ENCODE assay signal across 1 cellular context in genomic region chr14:22978487-22978837, GRCh38.
TF ChIP-seq lines count a peak whose summit lies in the region.

No MANE protein-coding gene starts in this region.

TF ChIP-seq in HepG2, 621 proteins besides CTCF, POLR2A, EP300 and RAD21 (continues in another document):
- TF ChIP-seq CREB1 (IDR thresholded peaks at IDR 0.05) (no peak), CREB1 (CRISPR knock-in tag; IDR thresholded peaks at IDR 0.05) (no peak), SIX4 (CRISPR knock-in tag; IDR thresholded peaks at IDR 0.05) (0 out of 2 replicates have a peak, but pooled peaks have one; percentile 8), DNMT3B (CRISPR knock-in tag; conservative IDR thresholded peaks at IDR 0.05) (peak; percentile 18; the same call in 1 of the 2 replicates), HNF1A (IDR thresholded peaks at IDR 0.05; ENCODE audit: low read depth) (no peak), HNF1A (CRISPR knock-in tag; IDR thresholded peaks at IDR 0.05; ENCODE audit: borderline replicate concordance) (0 out of 2 replicates have a peak, but pooled peaks have one; percentile 2), RBFOX2 (IDR thresholded peaks at IDR 0.05; ENCODE audit: low read depth, low read length) (peak; percentile 21; the same call in 1 of the 2 replicates), SRSF1 (optimal IDR thresholded peaks at IDR 0.05; ENCODE audit: low read depth, low read length) (no peak), MXD4 (CRISPR knock-in tag; IDR thresholded peaks at IDR 0.05) (0 out of 2 replicates have a peak, but pooled peaks have one; percentile 2), ZNF547 (CRISPR knock-in tag; IDR thresholded peaks at IDR 0.05) (peak; percentile 6; the same call in 1 of the 2 replicates), ZNF543 (CRISPR knock-in tag; IDR thresholded peaks at IDR 0.05) (no peak; the same call in 1 of the 2 replicates), ZBTB21 (CRISPR knock-in tag; IDR thresholded peaks at IDR 0.05) (0 out of 2 replicates have a peak, but pooled peaks have one; percentile 17), ZSCAN12 (CRISPR knock-in tag; IDR thresholded peaks at IDR 0.05) (no peak), PAF1 (CRISPR knock-in tag; IDR thresholded peaks at IDR 0.05) (0 out of 2 replicates have a peak, but pooled peaks have one; percentile 23), ZNF546 (CRISPR knock-in tag; conservative IDR thresholded peaks at IDR 0.05) (peak; percentile 2; the same call in 1 of the 2 replicates), FOXA3 (CRISPR knock-in tag; IDR thresholded peaks at IDR 0.05) (peak; percentile 44; the same call in 1 of the 2 replicates), GTF3A (CRISPR knock-in tag; conservative IDR thresholded peaks at IDR 0.05) (0 out of 2 replicates have a peak, but pooled peaks have one; percentile 8), ZNF160 (CRISPR knock-in tag; IDR thresholded peaks at IDR 0.05) (no peak), TAF1 (CRISPR knock-in tag; IDR thresholded peaks at IDR 0.05) (no peak), FOSL2 (CRISPR knock-in tag; IDR thresholded peaks at IDR 0.05) (0 out of 2 replicates have a peak, but pooled peaks have one; percentile 2), ZNF512B (CRISPR knock-in tag; IDR thresholded peaks at IDR 0.05; ENCODE audit: borderline replicate concordance) (no peak), HMGXB4 (CRISPR knock-in tag; IDR thresholded peaks at IDR 0.05; ENCODE audit: borderline replicate concordance in 1 of 2, low read depth in 1 of 2) (peak in 1 of 2 experiments; percentile 12; a peak in 1 of 4 replicates), SSRP1 (CRISPR knock-in tag; IDR thresholded peaks at IDR 0.05) (0 out of 2 replicates have a peak, but pooled peaks have one; percentile 18), ZNF446 (CRISPR knock-in tag; IDR thresholded peaks at IDR 0.05) (no peak), RFXANK (CRISPR knock-in tag; IDR thresholded peaks at IDR 0.05) (no peak)
- TF ChIP-seq, protein P1, sequence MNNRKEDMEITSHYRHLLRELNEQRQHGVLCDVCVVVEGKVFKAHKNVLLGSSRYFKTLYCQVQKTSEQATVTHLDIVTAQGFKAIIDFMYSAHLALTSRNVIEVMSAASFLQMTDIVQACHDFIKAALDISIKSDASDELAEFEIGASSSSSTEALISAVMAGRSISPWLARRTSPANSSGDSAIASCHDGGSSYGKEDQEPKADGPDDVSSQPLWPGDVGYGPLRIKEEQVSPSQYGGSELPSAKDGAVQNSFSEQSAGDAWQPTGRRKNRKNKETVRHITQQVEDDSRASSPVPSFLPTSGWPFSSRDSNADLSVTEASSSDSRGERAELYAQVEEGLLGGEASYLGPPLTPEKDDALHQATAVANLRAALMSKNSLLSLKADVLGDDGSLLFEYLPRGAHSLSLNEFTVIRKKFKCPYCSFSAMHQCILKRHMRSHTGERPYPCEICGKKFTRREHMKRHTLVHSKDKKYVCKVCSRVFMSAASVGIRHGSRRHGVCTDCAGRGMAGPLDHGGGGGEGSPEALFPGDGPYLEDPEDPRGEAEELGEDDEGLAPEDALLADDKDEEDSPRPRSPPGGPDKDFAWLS (CRISPR knock-in tag; IDR thresholded peaks at IDR 0.05; ENCODE audit: borderline replicate concordance) = 0 out of 2 replicates have a peak, but pooled peaks have one; percentile 0
- TF ChIP-seq, protein P2, sequence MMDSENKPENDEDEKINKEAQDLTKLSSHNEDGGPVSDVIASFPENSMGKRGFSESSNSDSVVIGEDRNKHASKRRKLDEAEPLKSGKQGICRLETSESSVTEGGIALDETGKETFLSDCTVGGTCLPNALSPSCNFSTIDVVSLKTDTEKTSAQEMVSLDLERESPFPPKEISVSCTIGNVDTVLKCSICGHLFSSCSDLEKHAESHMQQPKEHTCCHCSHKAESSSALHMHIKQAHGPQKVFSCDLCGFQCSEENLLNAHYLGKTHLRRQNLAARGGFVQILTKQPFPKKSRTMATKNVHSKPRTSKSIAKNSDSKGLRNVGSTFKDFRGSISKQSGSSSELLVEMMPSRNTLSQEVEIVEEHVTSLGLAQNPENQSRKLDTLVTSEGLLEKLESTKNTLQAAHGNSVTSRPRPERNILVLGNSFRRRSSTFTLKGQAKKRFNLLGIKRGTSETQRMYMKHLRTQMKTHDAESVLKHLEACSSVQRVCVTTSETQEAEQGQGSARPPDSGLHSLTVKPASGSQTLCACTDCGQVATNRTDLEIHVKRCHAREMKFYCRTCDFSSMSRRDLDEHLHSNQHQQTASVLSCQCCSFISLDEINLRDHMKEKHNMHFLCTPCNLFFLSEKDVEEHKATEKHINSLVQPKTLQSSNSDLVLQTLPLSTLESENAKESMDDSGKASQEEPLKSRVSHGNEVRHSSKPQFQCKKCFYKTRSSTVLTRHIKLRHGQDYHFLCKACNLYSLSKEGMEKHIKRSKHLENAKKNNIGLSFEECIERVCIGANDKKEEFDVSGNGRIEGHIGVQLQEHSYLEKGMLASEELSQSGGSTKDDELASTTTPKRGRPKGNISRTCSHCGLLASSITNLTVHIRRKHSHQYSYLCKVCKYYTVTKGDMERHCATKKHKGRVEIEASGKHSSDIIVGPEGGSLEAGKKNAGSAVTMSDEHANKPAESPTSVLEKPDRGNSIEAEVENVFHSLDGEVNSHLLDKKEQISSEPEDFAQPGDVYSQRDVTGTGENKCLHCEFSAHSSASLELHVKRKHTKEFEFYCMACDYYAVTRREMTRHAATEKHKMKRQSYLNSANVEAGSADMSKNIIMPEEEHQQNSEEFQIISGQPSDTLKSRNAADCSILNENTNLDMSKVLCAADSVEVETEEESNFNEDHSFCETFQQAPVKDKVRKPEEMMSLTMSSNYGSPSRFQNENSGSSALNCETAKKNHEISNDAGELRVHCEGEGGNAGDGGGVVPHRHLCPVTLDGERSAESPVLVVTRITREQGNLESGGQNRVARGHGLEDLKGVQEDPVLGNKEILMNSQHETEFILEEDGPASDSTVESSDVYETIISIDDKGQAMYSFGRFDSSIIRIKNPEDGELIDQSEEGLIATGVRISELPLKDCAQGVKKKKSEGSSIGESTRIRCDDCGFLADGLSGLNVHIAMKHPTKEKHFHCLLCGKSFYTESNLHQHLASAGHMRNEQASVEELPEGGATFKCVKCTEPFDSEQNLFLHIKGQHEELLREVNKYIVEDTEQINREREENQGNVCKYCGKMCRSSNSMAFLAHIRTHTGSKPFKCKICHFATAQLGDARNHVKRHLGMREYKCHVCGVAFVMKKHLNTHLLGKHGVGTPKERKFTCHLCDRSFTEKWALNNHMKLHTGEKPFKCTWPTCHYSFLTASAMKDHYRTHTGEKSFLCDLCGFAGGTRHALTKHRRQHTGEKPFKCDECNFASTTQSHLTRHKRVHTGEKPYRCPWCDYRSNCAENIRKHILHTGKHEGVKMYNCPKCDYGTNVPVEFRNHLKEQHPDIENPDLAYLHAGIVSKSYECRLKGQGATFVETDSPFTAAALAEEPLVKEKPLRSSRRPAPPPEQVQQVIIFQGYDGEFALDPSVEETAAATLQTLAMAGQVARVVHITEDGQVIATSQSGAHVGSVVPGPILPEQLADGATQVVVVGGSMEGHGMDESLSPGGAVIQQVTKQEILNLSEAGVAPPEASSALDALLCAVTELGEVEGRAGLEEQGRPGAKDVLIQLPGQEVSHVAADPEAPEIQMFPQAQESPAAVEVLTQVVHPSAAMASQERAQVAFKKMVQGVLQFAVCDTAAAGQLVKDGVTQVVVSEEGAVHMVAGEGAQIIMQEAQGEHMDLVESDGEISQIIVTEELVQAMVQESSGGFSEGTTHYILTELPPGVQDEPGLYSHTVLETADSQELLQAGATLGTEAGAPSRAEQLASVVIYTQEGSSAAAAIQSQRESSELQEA (CRISPR knock-in tag; IDR thresholded peaks at IDR 0.05; ENCODE audit: not compliant biosample characterization) = peak; percentile 35
- TF ChIP-seq, protein P3, sequence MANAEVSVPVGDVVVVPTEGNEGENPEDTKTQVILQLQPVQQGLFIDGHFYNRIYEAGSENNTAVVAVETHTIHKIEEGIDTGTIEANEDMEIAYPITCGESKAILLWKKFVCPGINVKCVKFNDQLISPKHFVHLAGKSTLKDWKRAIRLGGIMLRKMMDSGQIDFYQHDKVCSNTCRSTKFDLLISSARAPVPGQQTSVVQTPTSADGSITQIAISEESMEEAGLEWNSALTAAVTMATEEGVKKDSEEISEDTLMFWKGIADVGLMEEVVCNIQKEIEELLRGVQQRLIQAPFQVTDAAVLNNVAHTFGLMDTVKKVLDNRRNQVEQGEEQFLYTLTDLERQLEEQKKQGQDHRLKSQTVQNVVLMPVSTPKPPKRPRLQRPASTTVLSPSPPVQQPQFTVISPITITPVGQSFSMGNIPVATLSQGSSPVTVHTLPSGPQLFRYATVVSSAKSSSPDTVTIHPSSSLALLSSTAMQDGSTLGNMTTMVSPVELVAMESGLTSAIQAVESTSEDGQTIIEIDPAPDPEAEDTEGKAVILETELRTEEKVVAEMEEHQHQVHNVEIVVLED (CRISPR knock-in tag; IDR thresholded peaks at IDR 0.05; ENCODE audit: borderline replicate concordance) = 0 out of 2 replicates have a peak, but pooled peaks have one; percentile 5
- TF ChIP-seq, protein P4, sequence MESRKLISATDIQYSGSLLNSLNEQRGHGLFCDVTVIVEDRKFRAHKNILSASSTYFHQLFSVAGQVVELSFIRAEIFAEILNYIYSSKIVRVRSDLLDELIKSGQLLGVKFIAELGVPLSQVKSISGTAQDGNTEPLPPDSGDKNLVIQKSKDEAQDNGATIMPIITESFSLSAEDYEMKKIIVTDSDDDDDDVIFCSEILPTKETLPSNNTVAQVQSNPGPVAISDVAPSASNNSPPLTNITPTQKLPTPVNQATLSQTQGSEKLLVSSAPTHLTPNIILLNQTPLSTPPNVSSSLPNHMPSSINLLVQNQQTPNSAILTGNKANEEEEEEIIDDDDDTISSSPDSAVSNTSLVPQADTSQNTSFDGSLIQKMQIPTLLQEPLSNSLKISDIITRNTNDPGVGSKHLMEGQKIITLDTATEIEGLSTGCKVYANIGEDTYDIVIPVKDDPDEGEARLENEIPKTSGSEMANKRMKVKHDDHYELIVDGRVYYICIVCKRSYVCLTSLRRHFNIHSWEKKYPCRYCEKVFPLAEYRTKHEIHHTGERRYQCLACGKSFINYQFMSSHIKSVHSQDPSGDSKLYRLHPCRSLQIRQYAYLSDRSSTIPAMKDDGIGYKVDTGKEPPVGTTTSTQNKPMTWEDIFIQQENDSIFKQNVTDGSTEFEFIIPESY (CRISPR knock-in tag; IDR thresholded peaks at IDR 0.05) = peak; percentile 0; the same call in 1 of the 2 replicates
